ENCODE assay signal across 1 cellular context in genomic region chr3:69081583-69082262, GRCh38.
TF ChIP-seq lines count a peak whose summit lies in the region.

No MANE protein-coding gene starts in this region.

TF ChIP-seq in GM12878, 131 proteins besides CTCF, POLR2A, EP300 and RAD21 (continues in another document):
- no peak for TF ChIP-seq CEBPZ (IDR thresholded peaks at IDR 0.05; ENCODE audit: low read depth, low read length)
- TF ChIP-seq RELA (IDR thresholded peaks at IDR 0.05; ENCODE audit: borderline replicate concordance, partially characterized antibody), result peak; percentile 62
- TF ChIP-seq IKZF2 (IDR thresholded peaks at IDR 0.05), result peak; percentile 30 to 48; a peak in 2 of 4 replicates
- TF ChIP-seq, protein P1, sequence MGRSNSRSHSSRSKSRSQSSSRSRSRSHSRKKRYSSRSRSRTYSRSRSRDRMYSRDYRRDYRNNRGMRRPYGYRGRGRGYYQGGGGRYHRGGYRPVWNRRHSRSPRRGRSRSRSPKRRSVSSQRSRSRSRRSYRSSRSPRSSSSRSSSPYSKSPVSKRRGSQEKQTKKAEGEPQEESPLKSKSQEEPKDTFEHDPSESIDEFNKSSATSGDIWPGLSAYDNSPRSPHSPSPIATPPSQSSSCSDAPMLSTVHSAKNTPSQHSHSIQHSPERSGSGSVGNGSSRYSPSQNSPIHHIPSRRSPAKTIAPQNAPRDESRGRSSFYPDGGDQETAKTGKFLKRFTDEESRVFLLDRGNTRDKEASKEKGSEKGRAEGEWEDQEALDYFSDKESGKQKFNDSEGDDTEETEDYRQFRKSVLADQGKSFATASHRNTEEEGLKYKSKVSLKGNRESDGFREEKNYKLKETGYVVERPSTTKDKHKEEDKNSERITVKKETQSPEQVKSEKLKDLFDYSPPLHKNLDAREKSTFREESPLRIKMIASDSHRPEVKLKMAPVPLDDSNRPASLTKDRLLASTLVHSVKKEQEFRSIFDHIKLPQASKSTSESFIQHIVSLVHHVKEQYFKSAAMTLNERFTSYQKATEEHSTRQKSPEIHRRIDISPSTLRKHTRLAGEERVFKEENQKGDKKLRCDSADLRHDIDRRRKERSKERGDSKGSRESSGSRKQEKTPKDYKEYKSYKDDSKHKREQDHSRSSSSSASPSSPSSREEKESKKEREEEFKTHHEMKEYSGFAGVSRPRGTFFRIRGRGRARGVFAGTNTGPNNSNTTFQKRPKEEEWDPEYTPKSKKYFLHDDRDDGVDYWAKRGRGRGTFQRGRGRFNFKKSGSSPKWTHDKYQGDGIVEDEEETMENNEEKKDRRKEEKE (IDR thresholded peaks at IDR 0.05), result no peak
- TF ChIP-seq, protein P2, sequence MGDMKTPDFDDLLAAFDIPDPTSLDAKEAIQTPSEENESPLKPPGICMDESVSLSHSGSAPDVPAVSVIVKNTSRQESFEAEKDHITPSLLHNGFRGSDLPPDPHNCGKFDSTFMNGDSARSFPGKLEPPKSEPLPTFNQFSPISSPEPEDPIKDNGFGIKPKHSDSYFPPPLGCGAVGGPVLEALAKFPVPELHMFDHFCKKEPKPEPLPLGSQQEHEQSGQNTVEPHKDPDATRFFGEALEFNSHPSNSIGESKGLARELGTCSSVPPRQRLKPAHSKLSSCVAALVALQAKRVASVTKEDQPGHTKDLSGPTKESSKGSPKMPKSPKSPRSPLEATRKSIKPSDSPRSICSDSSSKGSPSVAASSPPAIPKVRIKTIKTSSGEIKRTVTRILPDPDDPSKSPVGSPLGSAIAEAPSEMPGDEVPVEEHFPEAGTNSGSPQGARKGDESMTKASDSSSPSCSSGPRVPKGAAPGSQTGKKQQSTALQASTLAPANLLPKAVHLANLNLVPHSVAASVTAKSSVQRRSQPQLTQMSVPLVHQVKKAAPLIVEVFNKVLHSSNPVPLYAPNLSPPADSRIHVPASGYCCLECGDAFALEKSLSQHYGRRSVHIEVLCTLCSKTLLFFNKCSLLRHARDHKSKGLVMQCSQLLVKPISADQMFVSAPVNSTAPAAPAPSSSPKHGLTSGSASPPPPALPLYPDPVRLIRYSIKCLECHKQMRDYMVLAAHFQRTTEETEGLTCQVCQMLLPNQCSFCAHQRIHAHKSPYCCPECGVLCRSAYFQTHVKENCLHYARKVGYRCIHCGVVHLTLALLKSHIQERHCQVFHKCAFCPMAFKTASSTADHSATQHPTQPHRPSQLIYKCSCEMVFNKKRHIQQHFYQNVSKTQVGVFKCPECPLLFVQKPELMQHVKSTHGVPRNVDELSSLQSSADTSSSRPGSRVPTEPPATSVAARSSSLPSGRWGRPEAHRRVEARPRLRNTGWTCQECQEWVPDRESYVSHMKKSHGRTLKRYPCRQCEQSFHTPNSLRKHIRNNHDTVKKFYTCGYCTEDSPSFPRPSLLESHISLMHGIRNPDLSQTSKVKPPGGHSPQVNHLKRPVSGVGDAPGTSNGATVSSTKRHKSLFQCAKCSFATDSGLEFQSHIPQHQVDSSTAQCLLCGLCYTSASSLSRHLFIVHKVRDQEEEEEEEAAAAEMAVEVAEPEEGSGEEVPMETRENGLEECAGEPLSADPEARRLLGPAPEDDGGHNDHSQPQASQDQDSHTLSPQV (IDR thresholded peaks at IDR 0.05), result peak; percentile 28; the same call in 1 of the 2 replicates
- TF ChIP-seq ZNF384 (IDR thresholded peaks at IDR 0.05; ENCODE audit: borderline replicate concordance, low read depth, low read length), result no peak
- peak; percentile 59; the same call in 1 of the 2 replicates for TF ChIP-seq NBN (IDR thresholded peaks at IDR 0.05)
- no peak for TF ChIP-seq NRF1 (conservative IDR thresholded peaks at IDR 0.05; ENCODE audit: low read depth, low read length)
- peak; percentile 26; the same call in 1 of the 2 replicates for TF ChIP-seq RUNX3 (IDR thresholded peaks at IDR 0.05; ENCODE audit: low read length)
- TF ChIP-seq ZNF274 (IDR thresholded peaks at IDR 0.05; ENCODE audit: insufficient read depth, insufficient read length), result no peak
- no peak for TF ChIP-seq MAX (IDR thresholded peaks at IDR 0.05; ENCODE audit: low read depth, low read length)
- peak; percentile 15 for TF ChIP-seq MEF2B (IDR thresholded peaks at IDR 0.05; ENCODE audit: partially characterized antibody, poor library complexity, severe bottlenecking)
- TF ChIP-seq BCL11A (IDR thresholded peaks at IDR 0.05; ENCODE audit: low read depth, low read length), result 0 out of 2 replicates have a peak, but pooled peaks have one; percentile 2
- TF ChIP-seq, protein P3, sequence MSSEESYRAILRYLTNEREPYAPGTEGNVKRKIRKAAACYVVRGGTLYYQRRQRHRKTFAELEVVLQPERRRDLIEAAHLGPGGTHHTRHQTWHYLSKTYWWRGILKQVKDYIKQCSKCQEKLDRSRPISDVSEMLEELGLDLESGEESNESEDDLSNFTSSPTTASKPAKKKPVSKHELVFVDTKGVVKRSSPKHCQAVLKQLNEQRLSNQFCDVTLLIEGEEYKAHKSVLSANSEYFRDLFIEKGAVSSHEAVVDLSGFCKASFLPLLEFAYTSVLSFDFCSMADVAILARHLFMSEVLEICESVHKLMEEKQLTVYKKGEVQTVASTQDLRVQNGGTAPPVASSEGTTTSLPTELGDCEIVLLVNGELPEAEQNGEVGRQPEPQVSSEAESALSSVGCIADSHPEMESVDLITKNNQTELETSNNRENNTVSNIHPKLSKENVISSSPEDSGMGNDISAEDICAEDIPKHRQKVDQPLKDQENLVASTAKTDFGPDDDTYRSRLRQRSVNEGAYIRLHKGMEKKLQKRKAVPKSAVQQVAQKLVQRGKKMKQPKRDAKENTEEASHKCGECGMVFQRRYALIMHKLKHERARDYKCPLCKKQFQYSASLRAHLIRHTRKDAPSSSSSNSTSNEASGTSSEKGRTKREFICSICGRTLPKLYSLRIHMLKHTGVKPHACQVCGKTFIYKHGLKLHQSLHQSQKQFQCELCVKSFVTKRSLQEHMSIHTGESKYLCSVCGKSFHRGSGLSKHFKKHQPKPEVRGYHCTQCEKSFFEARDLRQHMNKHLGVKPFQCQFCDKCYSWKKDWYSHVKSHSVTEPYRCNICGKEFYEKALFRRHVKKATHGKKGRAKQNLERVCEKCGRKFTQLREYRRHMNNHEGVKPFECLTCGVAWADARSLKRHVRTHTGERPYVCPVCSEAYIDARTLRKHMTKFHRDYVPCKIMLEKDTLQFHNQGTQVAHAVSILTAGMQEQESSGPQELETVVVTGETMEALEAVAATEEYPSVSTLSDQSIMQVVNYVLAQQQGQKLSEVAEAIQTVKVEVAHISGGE (CRISPR knock-in tag; IDR thresholded peaks at IDR 0.05), result no peak
- TF ChIP-seq CREB1 (IDR thresholded peaks at IDR 0.05; ENCODE audit: low read depth), result no peak
- TF ChIP-seq ZNF217 (IDR thresholded peaks at IDR 0.05), result peak; percentile 49; the same call in 1 of the 2 replicates
- TF ChIP-seq, protein P4, sequence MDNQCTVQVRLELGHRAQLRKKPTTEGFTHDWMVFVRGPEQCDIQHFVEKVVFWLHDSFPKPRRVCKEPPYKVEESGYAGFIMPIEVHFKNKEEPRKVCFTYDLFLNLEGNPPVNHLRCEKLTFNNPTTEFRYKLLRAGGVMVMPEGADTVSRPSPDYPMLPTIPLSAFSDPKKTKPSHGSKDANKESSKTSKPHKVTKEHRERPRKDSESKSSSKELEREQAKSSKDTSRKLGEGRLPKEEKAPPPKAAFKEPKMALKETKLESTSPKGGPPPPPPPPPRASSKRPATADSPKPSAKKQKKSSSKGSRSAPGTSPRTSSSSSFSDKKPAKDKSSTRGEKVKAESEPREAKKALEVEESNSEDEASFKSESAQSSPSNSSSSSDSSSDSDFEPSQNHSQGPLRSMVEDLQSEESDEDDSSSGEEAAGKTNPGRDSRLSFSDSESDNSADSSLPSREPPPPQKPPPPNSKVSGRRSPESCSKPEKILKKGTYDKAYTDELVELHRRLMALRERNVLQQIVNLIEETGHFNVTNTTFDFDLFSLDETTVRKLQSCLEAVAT (IDR thresholded peaks at IDR 0.05), result 0 out of 2 replicates have a peak, but pooled peaks have one; percentile 25
- TF ChIP-seq, protein P5, sequence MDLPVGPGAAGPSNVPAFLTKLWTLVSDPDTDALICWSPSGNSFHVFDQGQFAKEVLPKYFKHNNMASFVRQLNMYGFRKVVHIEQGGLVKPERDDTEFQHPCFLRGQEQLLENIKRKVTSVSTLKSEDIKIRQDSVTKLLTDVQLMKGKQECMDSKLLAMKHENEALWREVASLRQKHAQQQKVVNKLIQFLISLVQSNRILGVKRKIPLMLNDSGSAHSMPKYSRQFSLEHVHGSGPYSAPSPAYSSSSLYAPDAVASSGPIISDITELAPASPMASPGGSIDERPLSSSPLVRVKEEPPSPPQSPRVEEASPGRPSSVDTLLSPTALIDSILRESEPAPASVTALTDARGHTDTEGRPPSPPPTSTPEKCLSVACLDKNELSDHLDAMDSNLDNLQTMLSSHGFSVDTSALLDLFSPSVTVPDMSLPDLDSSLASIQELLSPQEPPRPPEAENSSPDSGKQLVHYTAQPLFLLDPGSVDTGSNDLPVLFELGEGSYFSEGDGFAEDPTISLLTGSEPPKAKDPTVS (IDR thresholded peaks at IDR 0.05; ENCODE audit: low read depth, low read length), result no peak
- TF ChIP-seq DPF2 (IDR thresholded peaks at IDR 0.05), result 0 out of 2 replicates have a peak, but pooled peaks have one; percentile 30
- no peak for TF ChIP-seq ZNF622 (IDR thresholded peaks at IDR 0.05)
- TF ChIP-seq, protein P6, sequence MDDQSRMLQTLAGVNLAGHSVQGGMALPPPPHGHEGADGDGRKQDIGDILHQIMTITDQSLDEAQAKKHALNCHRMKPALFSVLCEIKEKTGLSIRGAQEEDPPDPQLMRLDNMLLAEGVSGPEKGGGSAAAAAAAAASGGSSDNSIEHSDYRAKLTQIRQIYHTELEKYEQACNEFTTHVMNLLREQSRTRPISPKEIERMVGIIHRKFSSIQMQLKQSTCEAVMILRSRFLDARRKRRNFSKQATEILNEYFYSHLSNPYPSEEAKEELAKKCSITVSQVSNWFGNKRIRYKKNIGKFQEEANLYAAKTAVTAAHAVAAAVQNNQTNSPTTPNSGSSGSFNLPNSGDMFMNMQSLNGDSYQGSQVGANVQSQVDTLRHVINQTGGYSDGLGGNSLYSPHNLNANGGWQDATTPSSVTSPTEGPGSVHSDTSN (IDR thresholded peaks at IDR 0.05; ENCODE audit: insufficient replicate concordance, low read depth, low read length), result peak; percentile 54
- TF ChIP-seq, protein P7, sequence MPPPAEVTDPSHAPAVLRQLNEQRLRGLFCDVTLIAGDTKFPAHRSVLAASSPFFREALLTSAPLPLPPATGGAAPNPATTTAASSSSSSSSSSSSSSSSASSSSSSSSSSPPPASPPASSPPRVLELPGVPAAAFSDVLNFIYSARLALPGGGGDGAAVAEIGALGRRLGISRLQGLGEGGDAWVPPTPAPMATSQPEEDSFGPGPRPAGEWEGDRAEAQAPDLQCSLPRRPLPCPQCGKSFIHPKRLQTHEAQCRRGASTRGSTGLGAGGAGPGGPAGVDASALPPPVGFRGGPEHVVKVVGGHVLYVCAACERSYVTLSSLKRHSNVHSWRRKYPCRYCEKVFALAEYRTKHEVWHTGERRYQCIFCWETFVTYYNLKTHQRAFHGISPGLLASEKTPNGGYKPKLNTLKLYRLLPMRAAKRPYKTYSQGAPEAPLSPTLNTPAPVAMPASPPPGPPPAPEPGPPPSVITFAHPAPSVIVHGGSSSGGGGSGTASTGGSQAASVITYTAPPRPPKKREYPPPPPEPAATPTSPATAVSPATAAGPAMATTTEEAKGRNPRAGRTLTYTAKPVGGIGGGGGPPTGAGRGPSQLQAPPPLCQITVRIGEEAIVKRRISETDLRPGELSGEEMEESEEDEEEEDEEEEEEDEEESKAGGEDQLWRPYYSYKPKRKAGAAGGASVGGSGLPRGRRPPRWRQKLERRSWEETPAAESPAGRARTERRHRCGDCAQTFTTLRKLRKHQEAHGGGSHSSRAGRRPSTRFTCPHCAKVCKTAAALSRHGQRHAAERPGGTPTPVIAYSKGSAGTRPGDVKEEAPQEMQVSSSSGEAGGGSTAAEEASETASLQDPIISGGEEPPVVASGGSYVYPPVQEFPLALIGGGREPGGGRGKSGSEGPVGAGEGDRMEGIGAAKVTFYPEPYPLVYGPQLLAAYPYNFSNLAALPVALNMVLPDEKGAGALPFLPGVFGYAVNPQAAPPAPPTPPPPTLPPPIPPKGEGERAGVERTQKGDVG (CRISPR knock-in tag; IDR thresholded peaks at IDR 0.05), result no peak
- no peak for TF ChIP-seq FOXM1 (IDR thresholded peaks at IDR 0.05; ENCODE audit: low read depth, low read length)
- no peak for TF ChIP-seq PAX8 (IDR thresholded peaks at IDR 0.05)
- peak; percentile 36; the same call in 1 of the 2 replicates for TF ChIP-seq MTA2 (IDR thresholded peaks at IDR 0.05; ENCODE audit: low read depth)
- TF ChIP-seq RBBP5 (conservative IDR thresholded peaks at IDR 0.05), result no peak
- TF ChIP-seq, protein P8, sequence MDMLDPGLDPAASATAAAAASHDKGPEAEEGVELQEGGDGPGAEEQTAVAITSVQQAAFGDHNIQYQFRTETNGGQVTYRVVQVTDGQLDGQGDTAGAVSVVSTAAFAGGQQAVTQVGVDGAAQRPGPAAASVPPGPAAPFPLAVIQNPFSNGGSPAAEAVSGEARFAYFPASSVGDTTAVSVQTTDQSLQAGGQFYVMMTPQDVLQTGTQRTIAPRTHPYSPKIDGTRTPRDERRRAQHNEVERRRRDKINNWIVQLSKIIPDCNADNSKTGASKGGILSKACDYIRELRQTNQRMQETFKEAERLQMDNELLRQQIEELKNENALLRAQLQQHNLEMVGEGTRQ (IDR thresholded peaks at IDR 0.05; ENCODE audit: borderline replicate concordance, low read depth, low read length), result peak; percentile 2; the same call in 1 of the 2 replicates
- no peak for TF ChIP-seq CEBPB (IDR thresholded peaks at IDR 0.05; ENCODE audit: borderline replicate concordance in 1 of 2, low read depth in 2 of 2, low read length in 2 of 2)
- no peak for TF ChIP-seq ZNF207 (IDR thresholded peaks at IDR 0.05; ENCODE audit: borderline replicate concordance)
- 0 out of 2 replicates have a peak, but pooled peaks have one; percentile 35 for TF ChIP-seq HDGF (IDR thresholded peaks at IDR 0.05)
